In genomic region chr2:27261926-27262298, GRCh38 we compare ENCODE assay signal across 12 cellular contexts. TPM values are rescaled to one million over a fixed set of nuclear protein-coding genes. Genes with fewer than 3 reads are reported as not detected.
DNase-seq lines count a peak whose midpoint lies in the region; ATAC-seq and TF ChIP-seq lines count a peak whose summit lies in the region.
"Had no signal": no experiment of that assay in that cellular context is flagged by ENCODE, and none has a peak within 500 bp of the region (broad histone marks: within the 10 kb centered on the region; RNA-seq: fewer than 3 reads in every experiment).

No MANE protein-coding gene starts in this region.

- peak overlapping the region; percentile 49 for H2AFZ ChIP-seq in neuron (ENCODE audit: low read depth, low read length)

- H3K27me3 Mint-ChIP-seq in CD4-positive, CD25-positive, alpha-beta regulatory T cell = peaks cover 58% of the 10 kb centered on the region

- no peak overlapping the region for H3K4me3 ChIP-seq in CD4-positive, CD25-positive, alpha-beta regulatory T cell (ENCODE audit: low read depth, low read length)
- peak overlapping the region; percentile 56 for H3K4me3 ChIP-seq in HUES6 (ENCODE audit: low read depth, low read length)
- H3K4me3 ChIP-seq in colonic mucosa = peak overlapping the region; percentile 50
- H3K4me3 ChIP-seq in neuron (ENCODE audit: low read length) = no peak overlapping the region

- no peaks in the 10 kb centered on the region for H3K9me3 ChIP-seq in CD4-positive, CD25-positive, alpha-beta regulatory T cell (ENCODE audit: control insufficient read depth in 2 of 2, low read length in 2 of 2)
- H3K9me3 ChIP-seq in HUES6 (ENCODE audit: control insufficient read depth, insufficient read depth, low read depth, low read length) = no peaks in the 10 kb centered on the region
- H3K9me3 ChIP-seq in colonic mucosa = no peaks in the 10 kb centered on the region
- H3K9me3 ChIP-seq in neuron (ENCODE audit: low read length) = no peaks in the 10 kb centered on the region

- POLR2A ChIA-PET in RWPE1 (lab: Yijun Ruan, JAX; ENCODE audit: low non-redundant PET) = no interaction called here

- H3K9ac ChIP-seq in HUES6 (ENCODE audit: low read length) (no peak overlapping the region), colonic mucosa (ENCODE audit: low read depth in 2 of 2, low read length in 2 of 2) (no peak overlapping the region)

- intact Hi-C loops in colonic mucosa (cut with DNase I) = no loop called here

- H3K27me3 ChIP-seq in CD4-positive, CD25-positive, alpha-beta regulatory T cell (ENCODE audit: control insufficient read depth, insufficient read depth, low read length) = peaks cover 28% of the 10 kb centered on the region
- H3K27me3 ChIP-seq in HUES6 (ENCODE audit: control insufficient read depth, insufficient read depth, low read length) = peaks cover 92% of the 10 kb centered on the region
- peaks cover 52% of the 10 kb centered on the region for H3K27me3 ChIP-seq in colonic mucosa
- peaks cover 86% of the 10 kb centered on the region for H3K27me3 ChIP-seq in neuron (ENCODE audit: insufficient read depth, low read length)

- H3K9me3 Mint-ChIP-seq in CD4-positive, CD25-positive, alpha-beta regulatory T cell = peaks cover 0 to 3% (median 0%) of the 10 kb centered on the region in 7 donors

- no peak overlapping the region for H3K27ac Mint-ChIP-seq in CD4-positive, CD25-positive, alpha-beta regulatory T cell

- peak overlapping the region; percentile 36 to 65 (median 57) for H3K4me3 Mint-ChIP-seq in CD4-positive, CD25-positive, alpha-beta regulatory T cell

- DNase-seq in CD4-positive, CD25-positive, alpha-beta regulatory T cell = no peak
- DNase-seq in colonic mucosa = no peak
- no peak for DNase-seq in NCI-H345 treated with DMSO at 0.1 percent for 48 hours (lab: John Stamatoyannopoulos, UW; ENCODE audit: unreplicated experiment)
- no peak for DNase-seq in RWPE1 (ENCODE audit: low spot score)
- DNase-seq: head of caudate nucleus, NCI-H774 had no signal

- no peaks in the 10 kb centered on the region for H3K36me3 ChIP-seq in CD4-positive, CD25-positive, alpha-beta regulatory T cell (ENCODE audit: control insufficient read depth, insufficient read depth, low read length)
- H3K36me3 ChIP-seq in HUES6 (ENCODE audit: control insufficient read depth, insufficient read depth, low read length) (no peaks in the 10 kb centered on the region), colonic mucosa (no peaks in the 10 kb centered on the region), neuron (ENCODE audit: insufficient read depth, low read length) (no peaks in the 10 kb centered on the region)

- no peak for ATAC-seq in CD4-positive, CD25-positive, alpha-beta regulatory T cell (ENCODE audit: low read depth in 2 of 2)
- ATAC-seq in GM18868 (IDR thresholded peaks at IDR 0.05; ENCODE audit: unreplicated experiment) (no peak), HG03521 (IDR thresholded peaks at IDR 0.05; ENCODE audit: unreplicated experiment) (no peak)

- CTCF ChIA-PET in RWPE1 (lab: Yijun Ruan, JAX) = no interaction called here

- H3K4me1 Mint-ChIP-seq in CD4-positive, CD25-positive, alpha-beta regulatory T cell = peaks cover 0 to 30% (median 13%) of the 10 kb centered on the region in 4 donors

- H3K4me1 ChIP-seq in CD4-positive, CD25-positive, alpha-beta regulatory T cell (ENCODE audit: control insufficient read depth, insufficient read depth, low read length, poor library complexity, severe bottlenecking) = peaks cover 37% of the 10 kb centered on the region
- H3K4me1 ChIP-seq in HUES6 (ENCODE audit: control insufficient read depth, insufficient read depth, low read length) (peaks cover 15% of the 10 kb centered on the region), colonic mucosa (peaks cover 7% of the 10 kb centered on the region), neuron (ENCODE audit: insufficient read depth, low read length) (peaks cover 14% of the 10 kb centered on the region)

- no peak overlapping the region for H3K27ac ChIP-seq in CD4-positive, CD25-positive, alpha-beta regulatory T cell (ENCODE audit: insufficient read depth, low read length, poor library complexity, severe bottlenecking)
- H3K27ac ChIP-seq in HUES6 (ENCODE audit: low read depth, low read length) = no peak overlapping the region
- H3K27ac ChIP-seq in colonic mucosa = no peak overlapping the region
- no peak overlapping the region for H3K27ac ChIP-seq in RWPE1

- no peak for TF ChIP-seq CTCF in colonic mucosa (IDR thresholded peaks at IDR 0.05)
- no peak for TF ChIP-seq CTCF in RWPE1 (conservative IDR thresholded peaks at IDR 0.05; ENCODE audit: low read depth)

- H3K36me3 Mint-ChIP-seq in CD4-positive, CD25-positive, alpha-beta regulatory T cell = peaks cover 3% of the 10 kb centered on the region

RNA-seq across cellular contexts. Expression of gene SLC30A3, which starts 0.9 kb away (rescaled TPM):
- 0.10 TPM for total RNA-seq in CD4-positive, CD25-positive, alpha-beta regulatory T cell
- polyA plus RNA-seq in CD4-positive, CD25-positive, alpha-beta regulatory T cell = under 1 TPM in 1 of 4 donors, not detected in 3; 0.05 TPM
- total RNA-seq in colonic mucosa = not detected
- total RNA-seq: bronchial epithelial cell, omental fat pad had no signal

RNA-seq across cellular contexts. Expression of gene DNAJC5G, which starts 13.3 kb away (rescaled TPM):
- not detected for total RNA-seq in CD4-positive, CD25-positive, alpha-beta regulatory T cell
- not detected for polyA plus RNA-seq in CD4-positive, CD25-positive, alpha-beta regulatory T cell
- total RNA-seq in colonic mucosa = not detected
- total RNA-seq: bronchial epithelial cell had no signal

RNA-seq across cellular contexts. Expression of gene TRIM54, which starts 20.3 kb away (rescaled TPM):
- not detected for total RNA-seq in CD4-positive, CD25-positive, alpha-beta regulatory T cell
- polyA plus RNA-seq in CD4-positive, CD25-positive, alpha-beta regulatory T cell = under 1 TPM in 1 of 4 donors, not detected in 3; 0.10 TPM
- total RNA-seq in colonic mucosa = under 1 TPM in 1 of 2 donors, not detected in 1; 0.24 TPM
- total RNA-seq: bronchial epithelial cell had no signal

RNA-seq across cellular contexts. Expression of gene CAD, which starts 44.7 kb away (rescaled TPM):
- 27.4 TPM for total RNA-seq in CD4-positive, CD25-positive, alpha-beta regulatory T cell
- polyA plus RNA-seq in CD4-positive, CD25-positive, alpha-beta regulatory T cell = 10 to 100 TPM; 12.2 to 18.4 (median 13.8) TPM
- total RNA-seq in colonic mucosa = 10 to 100 TPM; 11.1 to 49.1 TPM

RNA-seq across cellular contexts. Expression of gene UCN, which starts 46.3 kb away (rescaled TPM):
- total RNA-seq in CD4-positive, CD25-positive, alpha-beta regulatory T cell = 2.2 TPM
- under 1 TPM in 3 of 4 donors, not detected in 1; 0.24 to 0.79 (median 0.32) TPM for polyA plus RNA-seq in CD4-positive, CD25-positive, alpha-beta regulatory T cell
- 1 to 10 TPM in 1 of 2 donors, under 1 TPM in 1; 0.74 to 1.0 TPM for total RNA-seq in colonic mucosa

Comparison
In these comparisons a context has a peak if more than half of its experiments do, and no peak if none do; other contexts are left out.
1. H3K4me3 ChIP-seq: peak in HUES6 (single experiment) and colonic mucosa (single experiment); none in CD4-positive, CD25-positive, alpha-beta regulatory T cell (single experiment) and neuron (single experiment).